Comparison of ENCODE assay signal across 8 cellular contexts in genomic region chr1:20732588-20733360, GRCh38. TPM values are rescaled to one million over a fixed set of nuclear protein-coding genes. Genes with fewer than 3 reads are reported as not detected.
A peak's percentile ranks its signal among the peaks of the same experiment; 100 is the strongest.
DNase-seq lines count a peak whose midpoint lies in the region; ATAC-seq and TF ChIP-seq lines count a peak whose summit lies in the region.

TSS of gene SH2D5 (minus strand) at chr1:20732703. CDS start at chr1:20728044, 4,659 bp downstream.

- peak within 1 kb of the TSS; percentile 74 for H3K4me3 ChIP-seq in coronary artery

- peaks cover 6% of the 10 kb centered on the region for H3K36me3 Mint-ChIP-seq in activated CD4-positive, alpha-beta T cell treated with anti-CD3 and anti-CD28 coated beads for 36 hours (ENCODE audit: low read depth)

- H3K4me1 Mint-ChIP-seq in activated CD4-positive, alpha-beta T cell treated with anti-CD3 and anti-CD28 coated beads for 36 hours = peaks cover 17% of the 10 kb centered on the region

- intact Hi-C loops in activated CD4-positive, alpha-beta T cell treated with anti-CD3 and anti-CD28 coated beads for 36 hours (cut with DNase I, micrococcal nuclease) = loop anchor here in 1 of 2 experiments (1.0 to 2.0 kb wide), 7 partner anchors 15 to 444 kb away; partner anchors contain the start of genes DDOST, EIF4G3 and PINK1

- peak within 1 kb of the TSS; percentile 54 to 76 for H3K27ac ChIP-seq in coronary artery

- H3K27me3 Mint-ChIP-seq in activated CD4-positive, alpha-beta T cell treated with anti-CD3 and anti-CD28 coated beads for 36 hours = peaks cover 21% of the 10 kb centered on the region

- H3K27ac Mint-ChIP-seq in activated CD4-positive, alpha-beta T cell treated with anti-CD3 and anti-CD28 coated beads for 36 hours = peak within 1 kb of the TSS; percentile 69

- no peaks in the 10 kb centered on the region for H3K9me3 Mint-ChIP-seq in activated CD4-positive, alpha-beta T cell treated with anti-CD3 and anti-CD28 coated beads for 36 hours (ENCODE audit: low read depth)

- POLR2A ChIA-PET in activated CD4-positive, alpha-beta T cell treated with anti-CD3 and anti-CD28 coated beads for 36 hours (lab: Charles Lee) = interaction anchor here (0.6 kb wide), 2 partner anchors 85 to 104 kb away, joined by 3 to 5 read pairs; no protein-coding TSS in a partner anchor

- DNase-seq in NCI-H2227 treated with DMSO at 0.1 percent for 48 hours (lab: John Stamatoyannopoulos, UW) (peak; percentile 47), coronary artery (ENCODE audit: low spot score) (peak; percentile 86), left lobe of liver (ENCODE audit: low spot score) (no peak), GDM1 (lab: John Stamatoyannopoulos, UW) (no peak)
- DNase-seq in activated CD4-positive, alpha-beta T cell treated with anti-CD3 and anti-CD28 coated beads for 36 hours = peak; percentile 87
- peak; percentile 43 to 65 (median 58) for DNase-seq in stimulated activated CD4-positive, alpha-beta T cell treated with anti-CD3 and anti-CD28 coated beads, Interleukin-1b, Interleukin-23, amount 100 ng/mL, for 24 hours (ENCODE audit: low read depth in 4 of 4, low spot score in 1 of 4)

- peak within 1 kb of the TSS; percentile 74 for H3K4me3 Mint-ChIP-seq in activated CD4-positive, alpha-beta T cell treated with anti-CD3 and anti-CD28 coated beads for 36 hours

- TF ChIP-seq CTCF in GM12874 (IDR thresholded peaks at IDR 0.05; ENCODE audit: insufficient read depth, low read depth, low read length) (peak; percentile 46), coronary artery (IDR thresholded peaks at IDR 0.05) (no peak)

- CTCF ChIA-PET in activated CD4-positive, alpha-beta T cell treated with anti-CD3 and anti-CD28 coated beads for 36 hours (lab: Charles Lee) = interaction anchor here (0.6 to 2.0 kb wide), 5 partner anchors 36 to 539 kb away, joined by 3 to 10 read pairs (median 4); no protein-coding TSS in a partner anchor

- peak; percentile 49 for ATAC-seq in HG02798 (IDR thresholded peaks at IDR 0.05; ENCODE audit: poor library complexity, unreplicated experiment)
- ATAC-seq in activated CD4-positive, alpha-beta T cell treated with anti-CD3 and anti-CD28 coated beads for 36 hours = peak; percentile 88
- peak; percentile 89 for ATAC-seq in left lobe of liver

RNA-seq across cellular contexts. Expression of gene SH2D5, which starts in this region (rescaled TPM):
- under 1 TPM; 0.32 to 0.51 TPM for total RNA-seq in activated CD4-positive, alpha-beta T cell treated with anti-CD3 and anti-CD28 coated beads for 36 hours
- total RNA-seq in left lobe of liver = 0.30 TPM

Comparison
In these comparisons a context has a peak if more than half of its experiments do, and no peak if none do; other contexts are left out.
1. Peak in DNase-seq and ATAC-seq in activated CD4-positive, alpha-beta T cell treated with anti-CD3 and anti-CD28 coated beads for 36 hours; RNA of the gene not detected or under 1 TPM.
2. Peak in ATAC-seq in left lobe of liver; RNA of the gene not detected or under 1 TPM.
3. DNase-seq: peak in NCI-H2227 treated with DMSO at 0.1 percent for 48 hours (single experiment), coronary artery (single experiment) and stimulated activated CD4-positive, alpha-beta T cell treated with anti-CD3 and anti-CD28 coated beads, Interleukin-1b, Interleukin-23, amount 100 ng/mL, for 24 hours (4 of 4); none in left lobe of liver (single experiment) and GDM1 (single experiment).
4. Peak in every context shown above with its lines, with median percentiles within 50 percentile points of each other: ATAC-seq.